In the genomic region with DNA sequence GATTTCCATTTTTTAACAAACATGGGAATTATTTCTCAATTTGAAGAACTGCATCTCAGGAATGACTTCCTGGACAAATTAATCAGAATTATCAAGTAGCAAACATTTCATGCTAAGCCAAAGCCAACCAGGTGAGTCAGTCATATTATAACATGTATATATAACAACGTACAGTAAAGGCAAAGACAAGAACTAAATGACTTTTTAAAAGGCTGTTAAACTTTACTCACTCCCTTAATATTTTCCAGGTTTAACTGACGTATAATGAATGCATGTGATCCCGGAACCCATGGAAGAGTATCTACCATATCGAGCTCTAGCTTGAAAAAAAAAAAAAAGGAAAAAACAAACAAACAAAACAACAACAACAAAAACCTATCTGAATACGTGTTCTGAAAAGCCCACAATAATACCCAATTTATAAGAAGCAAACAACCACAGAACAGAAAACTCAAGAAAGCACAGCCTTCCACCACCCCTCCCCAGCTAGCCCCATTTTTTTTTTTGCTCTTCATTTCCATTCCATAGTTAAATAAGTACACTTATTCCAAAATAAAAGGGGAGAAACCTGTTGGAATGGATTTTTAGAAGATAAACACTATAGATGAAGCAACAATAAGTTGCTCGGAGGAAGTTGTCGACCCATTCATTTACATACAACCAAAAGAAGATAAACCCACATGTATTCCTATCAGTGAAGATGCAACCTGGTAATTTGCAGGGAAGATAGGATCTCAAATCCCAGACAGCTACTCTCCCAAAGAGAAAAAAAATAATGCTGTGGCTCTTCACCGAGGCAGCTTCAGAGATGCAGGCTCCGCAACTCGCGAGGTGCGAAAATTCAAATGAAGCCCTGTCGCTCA, we compare ENCODE assay signal across 8 cellular contexts. TPM values are rescaled to one million over a fixed set of nuclear protein-coding genes. Genes with fewer than 3 reads are reported as not detected.
A peak's percentile ranks its signal among the peaks of the same experiment; 100 is the strongest.
DNase-seq lines count a peak whose midpoint lies in the region; ATAC-seq and TF ChIP-seq lines count a peak whose summit lies in the region.

No MANE protein-coding gene starts in this region.

- CTCF ChIA-PET in A673 (lab: Charles Lee): no interaction called here

- peaks cover 46% of the 10 kb centered on the region for H3K4me1 Mint-ChIP-seq in activated T-helper 1 cell treated with anti-CD3 and anti-CD28 coated beads, Interleukin-12 subunit alpha, Interleukin-12 subunit beta, Interleukin-2, Interleukin-4 antibody, amounts not matched to agents 30 ng/mL and 10 ng/mL and 1 ng/mL, durations not matched to agents 14 hours and 24 hours and 36 hours (ENCODE audit: low read depth)

- H3K4me1 ChIP-seq in A673 (ENCODE audit: insufficient read depth, low read length, poor library complexity, severe bottlenecking) (peaks cover 18% of the 10 kb centered on the region), HAP-1 (peaks cover 18% of the 10 kb centered on the region)

- ATAC-seq in omental fat pad (ENCODE audit: low FRiP score): no peak

- no peaks in the 10 kb centered on the region for H3K27me3 Mint-ChIP-seq in activated T-helper 1 cell treated with anti-CD3 and anti-CD28 coated beads, Interleukin-12 subunit alpha, Interleukin-12 subunit beta, Interleukin-2, Interleukin-4 antibody, amounts not matched to agents 30 ng/mL and 10 ng/mL and 1 ng/mL, durations not matched to agents 14 hours and 24 hours and 36 hours (ENCODE audit: insufficient read depth)

- no peaks in the 10 kb centered on the region for H3K9me3 ChIP-seq in A673 (ENCODE audit: low read depth, low read length, poor library complexity, severe bottlenecking)
- H3K9me3 ChIP-seq in HAP-1: no peaks in the 10 kb centered on the region
- no peaks in the 10 kb centered on the region for H3K9me3 ChIP-seq in iPS-18c (ENCODE audit: control insufficient read depth, insufficient read depth, low read length)

- intact Hi-C loops in A673 (cut with micrococcal nuclease; ENCODE audit: unreplicated experiment): no loop called here
- intact Hi-C loops in activated T-helper 1 cell treated with anti-CD3 and anti-CD28 coated beads, Interleukin-12 subunit alpha, Interleukin-12 subunit beta, Interleukin-2, Interleukin-4 antibody, amounts not matched to agents 30 ng/mL and 10 ng/mL and 1 ng/mL, durations not matched to agents 14 hours and 24 hours and 36 hours (cut with micrococcal nuclease): loop anchor here (2.0 kb wide), 3 partner anchors 132 to 400 kb away; a partner anchor contains a TSS

- DNase-seq in A673 (ENCODE audit: low spot score): no peak
- DNase-seq in HAP-1 (ENCODE audit: low spot score in 2 of 2): no peak
- no peak for DNase-seq in activated T-helper 1 cell treated with anti-CD3 and anti-CD28 coated beads, Interleukin-12 subunit alpha, Interleukin-12 subunit beta, Interleukin-2, Interleukin-4 antibody, amounts not matched to agents 30 ng/mL and 10 ng/mL and 1 ng/mL, durations not matched to agents 14 hours and 24 hours and 36 hours (ENCODE audit: low spot score)
- DNase-seq in substantia nigra (lab: John Stamatoyannopoulos, UW): no peak
- DNase-seq in omental fat pad (ENCODE audit: low spot score): no peak
- no peak for DNase-seq in H4 (ENCODE audit: low spot score)
- DNase-seq in COLO668 (lab: John Stamatoyannopoulos, UW; ENCODE audit: unreplicated experiment): no peak

- BruUV-seq in A673 (replicated peaks; lab: Mats Ljungman, UMichigan): TSS peak; percentile 51

- H3K9me3 Mint-ChIP-seq in activated T-helper 1 cell treated with anti-CD3 and anti-CD28 coated beads, Interleukin-12 subunit alpha, Interleukin-12 subunit beta, Interleukin-2, Interleukin-4 antibody, amounts not matched to agents 30 ng/mL and 10 ng/mL and 1 ng/mL, durations not matched to agents 14 hours and 24 hours and 36 hours: no peaks in the 10 kb centered on the region

- H3K4me3 Mint-ChIP-seq in activated T-helper 1 cell treated with anti-CD3 and anti-CD28 coated beads, Interleukin-12 subunit alpha, Interleukin-12 subunit beta, Interleukin-2, Interleukin-4 antibody, amounts not matched to agents 30 ng/mL and 10 ng/mL and 1 ng/mL, durations not matched to agents 14 hours and 24 hours and 36 hours: peak overlapping the region; percentile 96

- peak overlapping the region; percentile 87 for H3K4me3 ChIP-seq in A673 (ENCODE audit: low read depth, low read length, poor library complexity, severe bottlenecking)
- peak overlapping the region; percentile 49 for H3K4me3 ChIP-seq in HAP-1
- peak overlapping the region; percentile 74 for H3K4me3 ChIP-seq in iPS-18c (ENCODE audit: insufficient read depth, low read depth, low read length)

- peak overlapping the region; percentile 97 for H3K27ac Mint-ChIP-seq in activated T-helper 1 cell treated with anti-CD3 and anti-CD28 coated beads, Interleukin-12 subunit alpha, Interleukin-12 subunit beta, Interleukin-2, Interleukin-4 antibody, amounts not matched to agents 30 ng/mL and 10 ng/mL and 1 ng/mL, durations not matched to agents 14 hours and 24 hours and 36 hours

- H3K36me3 ChIP-seq in A673 (ENCODE audit: insufficient read depth, low read length, poor library complexity, severe bottlenecking) (no peaks in the 10 kb centered on the region), HAP-1 (replicated peaks) (no peaks in the 10 kb centered on the region)

- peak overlapping the region; percentile 95 for H3K27ac ChIP-seq in A673 (ENCODE audit: low read depth, low read length, poor library complexity, severe bottlenecking)
- H3K27ac ChIP-seq in substantia nigra (ENCODE audit: low read depth, low read length, poor library complexity, severe bottlenecking): peak overlapping the region; percentile 99

- in situ Hi-C loops in HAP-1 (cut with MboI; ENCODE audit: low sequenced_read_pairs): no loop called here

- H3K36me3 Mint-ChIP-seq in activated T-helper 1 cell treated with anti-CD3 and anti-CD28 coated beads, Interleukin-12 subunit alpha, Interleukin-12 subunit beta, Interleukin-2, Interleukin-4 antibody, amounts not matched to agents 30 ng/mL and 10 ng/mL and 1 ng/mL, durations not matched to agents 14 hours and 24 hours and 36 hours (ENCODE audit: low read depth): peaks cover 16% of the 10 kb centered on the region

- TF ChIP-seq CTCF in A673 (conservative IDR thresholded peaks at IDR 0.05; ENCODE audit: low read depth, low read length) (no peak), omental fat pad (IDR thresholded peaks at IDR 0.05) (no peak)

- no peaks in the 10 kb centered on the region for H3K27me3 ChIP-seq in A673 (replicated peaks; ENCODE audit: insufficient read depth, low read depth, low read length, poor library complexity)
- no peaks in the 10 kb centered on the region for H3K27me3 ChIP-seq in HAP-1 (ENCODE audit: low read depth)

- POLR2A ChIA-PET in A673 (lab: Charles Lee; ENCODE audit: low non-redundant PET): interaction anchor here (0.5 to 0.6 kb wide), 2 partner anchors 8 to 10 kb away, joined by 4 read pairs; no protein-coding TSS in a partner anchor

RNA-seq across cellular contexts. Expression of a gene that starts 0.5 kb away (rescaled TPM):
- 11.8 and 14.8 TPM in 2 replicates for total RNA-seq in A673 (2021)
- total RNA-seq in activated T-helper 1 cell treated with anti-CD3 and anti-CD28 coated beads, Interleukin-12 subunit alpha, Interleukin-12 subunit beta, Interleukin-2, Interleukin-4 antibody, amounts not matched to agents 30 ng/mL and 10 ng/mL and 1 ng/mL, durations not matched to agents 14 hours and 24 hours and 36 hours: 7.8 and 8.1 TPM in 2 replicates
- total RNA-seq in omental fat pad: 10 to 100 TPM in 2 of 4 donors, 1 to 10 TPM in 2; 5.9 to 13.1 (median 8.6) TPM
- total RNA-seq in H4 (2014; rRNA removed; shearing (Covaris generic)): 3.6 and 5.0 TPM in 2 replicates
